In the genomic region with DNA sequence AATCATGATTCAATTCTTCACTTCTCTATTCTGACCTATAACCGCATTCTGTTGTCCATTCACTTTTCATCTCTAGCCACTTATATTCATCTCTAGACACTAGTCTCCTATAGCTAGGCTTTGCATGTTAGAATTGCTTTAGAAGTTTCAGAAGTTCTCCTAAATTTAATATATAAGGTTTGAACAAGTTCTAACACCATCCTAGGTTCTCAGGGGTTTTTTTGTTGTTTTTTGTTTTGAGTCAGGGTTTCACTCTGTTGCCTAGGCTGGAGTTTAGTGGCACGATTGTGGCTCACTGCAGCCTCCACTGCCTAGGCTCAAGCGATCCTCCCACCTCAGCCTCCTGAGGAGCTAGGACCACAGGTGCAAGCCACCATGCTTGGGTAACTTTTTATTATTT, we compare ENCODE assay signal across 17 cellular contexts. TPM values are rescaled to one million over a fixed set of nuclear protein-coding genes. Genes with fewer than 3 reads are reported as not detected.
DNase-seq lines count a peak whose midpoint lies in the region; ATAC-seq, FAIRE-seq and TF ChIP-seq lines count a peak whose summit lies in the region.
"Had no signal": no experiment of that assay in that cellular context is flagged by ENCODE, and none has a peak within 500 bp of the region (broad histone marks: within the 10 kb centered on the region; RNA-seq: fewer than 3 reads in every experiment).

No MANE protein-coding gene starts in this region.

- FAIRE-seq in D721Med (lab: Jason Lieb, UNC) = no peak
- FAIRE-seq: RCC 7860, urothelium cell line had no signal

- DNase-seq in D721Med (ENCODE audit: insufficient read length, low spot score) = no peak
- no peak for DNase-seq in occipital lobe (lab: John Stamatoyannopoulos, UW)
- no peak for DNase-seq in NCI-H146 treated with DMSO at 0.1 percent for 48 hours (lab: John Stamatoyannopoulos, UW; ENCODE audit: unreplicated experiment)
- DNase-seq: activated CD4-positive, alpha-beta T cell treated with anti-CD3 and anti-CD28 coated beads, Interleukin-2, amount 10 ng/mL, durations not matched to agents 24 days and 14 days; aorta; Caco-2; caudate nucleus; IMR-90; mammary epithelial cell; NCI-H524 treated with DMSO at 0.1 percent for 48 hours had no signal

- ATAC-seq in GM18511 (IDR thresholded peaks at IDR 0.05; ENCODE audit: unreplicated experiment) = peak; percentile 64
- peak; percentile 76 for ATAC-seq in GM19463 (IDR thresholded peaks at IDR 0.05; ENCODE audit: unreplicated experiment)
- peak; percentile 88 for ATAC-seq in HG02852 (IDR thresholded peaks at IDR 0.05; ENCODE audit: unreplicated experiment)
- peak; percentile 77 for ATAC-seq in HG03442 (IDR thresholded peaks at IDR 0.05; ENCODE audit: unreplicated experiment)
- no peak for ATAC-seq in HG03196 (IDR thresholded peaks at IDR 0.05; ENCODE audit: unreplicated experiment)

- no peak for TF ChIP-seq CTCF in D721Med (IDR thresholded peaks at IDR 0.05; ENCODE audit: insufficient read depth, missing control alignments)

RNA-seq across cellular contexts. Expression of a gene that starts 19.9 kb away (rescaled TPM):
- total RNA-seq in occipital lobe = 30.9 TPM
